In the genomic region with DNA sequence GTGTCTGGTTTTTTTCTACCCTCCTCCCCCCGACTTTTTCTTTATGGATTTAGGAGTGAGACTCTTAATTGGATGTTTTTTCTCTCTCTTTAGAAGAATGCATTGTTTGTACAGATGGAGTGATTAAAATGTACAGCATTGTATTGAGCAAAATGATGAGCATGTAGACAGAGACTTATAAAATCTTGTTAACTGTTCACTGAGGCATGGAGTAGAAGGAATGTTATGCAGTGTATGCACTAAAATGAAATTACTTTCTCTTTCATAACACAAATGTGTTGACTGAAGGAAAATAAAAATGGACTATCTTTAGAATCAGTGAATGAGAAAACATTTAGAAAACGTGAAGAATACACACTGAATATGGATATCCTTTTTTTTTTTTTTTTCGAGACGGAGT, we compare ENCODE assay signal across 13 cellular contexts. TPM values are rescaled to one million over a fixed set of nuclear protein-coding genes. Genes with fewer than 3 reads are reported as not detected.
A peak's percentile ranks its signal among the peaks of the same experiment; 100 is the strongest.
DNase-seq lines count a peak whose midpoint lies in the region; ATAC-seq and TF ChIP-seq lines count a peak whose summit lies in the region.
"Had no signal": no experiment of that assay in that cellular context is flagged by ENCODE, and none has a peak within 500 bp of the region (broad histone marks: within the 10 kb centered on the region; RNA-seq: fewer than 3 reads in every experiment).

No MANE protein-coding gene starts in this region.

- DNase-seq in glomerular visceral epithelial cell (ENCODE audit: extremely low spot score) (peak; percentile 9), medulla oblongata (ENCODE audit: extremely low spot score) (no peak), NCI-H1105 treated with DMSO at 0.1 percent for 48 hours (lab: John Stamatoyannopoulos, UW) (no peak), WERI-Rb-1 (no peak), lower leg skin (ENCODE audit: low spot score in 2 of 2) (no peak)
- DNase-seq: activated CD4-positive, alpha-beta T cell treated with anti-CD3 and anti-CD28 coated beads for 36 hours; dermis blood vessel endothelial cell; mesendoderm; NCI-H2171 treated with DMSO at 0.1 percent for 48 hours had no signal

- H3K4me3 ChIP-seq in WERI-Rb-1 (ENCODE audit: low read depth, low read length) (no peak overlapping the region), lower leg skin (ENCODE audit: low read depth, poor library complexity, severe bottlenecking) (no peak overlapping the region)
- H3K4me3 ChIP-seq: BLaER1 treated with 17β-estradiol and CSF1 and Interleukin-3, amounts not matched to agents 10 nM and 100 nM had no signal

- no peaks in the 10 kb centered on the region for H3K9me3 ChIP-seq in WERI-Rb-1 (ENCODE audit: severe bottlenecking)
- H3K9me3 ChIP-seq: BLaER1 treated with 17β-estradiol and CSF1 and Interleukin-3, amounts not matched to agents 10 nM and 100 nM had no signal

- ATAC-seq in GM18505 (IDR thresholded peaks at IDR 0.05; ENCODE audit: unreplicated experiment) (peak; percentile 36), GM21529 (IDR thresholded peaks at IDR 0.05; ENCODE audit: unreplicated experiment) (peak; percentile 58), HG03439 (IDR thresholded peaks at IDR 0.05; ENCODE audit: unreplicated experiment) (peak; percentile 31)
- ATAC-seq: activated CD4-positive, alpha-beta T cell treated with anti-CD3 and anti-CD28 coated beads for 36 hours had no signal

- no peaks in the 10 kb centered on the region for H3K27me3 ChIP-seq in WERI-Rb-1 (ENCODE audit: insufficient read depth, low read depth, severe bottlenecking)
- H3K27me3 ChIP-seq: BLaER1 treated with 17β-estradiol and CSF1 and Interleukin-3, amounts not matched to agents 10 nM and 100 nM had no signal

- H3K27ac ChIP-seq in WERI-Rb-1, result no peak overlapping the region
- H3K27ac ChIP-seq: BLaER1 treated with 17β-estradiol and CSF1 and Interleukin-3, amounts not matched to agents 10 nM and 100 nM had no signal

- TF ChIP-seq CTCF in WERI-Rb-1 (IDR thresholded peaks at IDR 0.05; ENCODE audit: low read depth, low read length) (no peak), lower leg skin (IDR thresholded peaks at IDR 0.05) (no peak)

- 78 to 82% methylated on average over 4 of the region's 4 CpGs for WGBS in lower leg skin, 2 donors

- TF ChIP-seq POLR2A in GM18505 (IDR thresholded peaks at IDR 0.05; ENCODE audit: borderline replicate concordance, extremely low read depth, insufficient read depth, insufficient read length), result no peak
- no peak for TF ChIP-seq POLR2A in lower leg skin (IDR thresholded peaks at IDR 0.05)

- peaks cover 1% of the 10 kb centered on the region; the same call in 1 of the 2 replicates for H3K36me3 ChIP-seq in WERI-Rb-1

- intact Hi-C loops in lower leg skin (cut with DNase I; ENCODE audit: low total_unique reads), result no loop called here

RNA-seq across cellular contexts. Expression of a gene that starts 39.8 kb away (rescaled TPM):
- 100 to 1,000 TPM in 3 of 4 donors, 10 to 100 TPM in 1; 95.6 to 139 (median 107) TPM for total RNA-seq in lower leg skin

RNA-seq across cellular contexts. Expression of a gene that starts 53.6 kb away (rescaled TPM):
- 10 to 100 TPM in 3 of 4 donors, 1 to 10 TPM in 1; 9.8 to 19.9 (median 11.8) TPM for total RNA-seq in lower leg skin
